ENCODE assay signal across 21 cellular contexts in genomic region chr1:116393015-116393414, GRCh38. TPM values are rescaled to one million over a fixed set of nuclear protein-coding genes. Genes with fewer than 3 reads are reported as not detected.
DNase-seq lines count a peak whose midpoint lies in the region; ATAC-seq and TF ChIP-seq lines count a peak whose summit lies in the region.
"Had no signal": no experiment of that assay in that cellular context is flagged by ENCODE, and none has a peak within 500 bp of the region (broad histone marks: within the 10 kb centered on the region; RNA-seq: fewer than 3 reads in every experiment).

No MANE protein-coding gene starts in this region.

- TF ChIP-seq POLR2A in upper lobe of left lung (IDR thresholded peaks at IDR 0.05), result no peak

- H3K4me1 ChIP-seq in cardiac muscle cell (ENCODE audit: low read depth) (peaks cover 46% of the 10 kb centered on the region), heart right ventricle (peaks cover 0 to 30% (median 13%) of the 10 kb centered on the region in 9 donors), upper lobe of left lung (peaks cover 0 to 46% (median 40%) of the 10 kb centered on the region in 4 donors), colonic mucosa (peaks cover 3% of the 10 kb centered on the region)

- H3K36me3 ChIP-seq in cardiac muscle cell (peaks cover 99% of the 10 kb centered on the region), heart right ventricle (peaks cover 0 to 100% (median 93%) of the 10 kb centered on the region in 9 donors), upper lobe of left lung (peaks cover 59 to 100% (median 97%) of the 10 kb centered on the region in 4 donors), colonic mucosa (peaks cover 44% of the 10 kb centered on the region)

- TF ChIP-seq CTCF in cardiac muscle cell (IDR thresholded peaks at IDR 0.05; ENCODE audit: low read depth, low read length), result no peak
- TF ChIP-seq CTCF in heart right ventricle (IDR thresholded peaks at IDR 0.05), result no peak
- TF ChIP-seq CTCF in upper lobe of left lung (IDR thresholded peaks at IDR 0.05), result no peak
- TF ChIP-seq CTCF in colonic mucosa (IDR thresholded peaks at IDR 0.05), result no peak

- no peaks in the 10 kb centered on the region for H3K9me3 ChIP-seq in cardiac muscle cell (ENCODE audit: low read depth)
- H3K9me3 ChIP-seq in heart right ventricle, result no peaks in the 10 kb centered on the region
- H3K9me3 ChIP-seq in upper lobe of left lung, result no peaks in the 10 kb centered on the region
- H3K9me3 ChIP-seq in colonic mucosa, result no peaks in the 10 kb centered on the region
- H3K9me3 ChIP-seq: transverse colon had no signal

- peaks cover 44% of the 10 kb centered on the region for H3K4me1 Mint-ChIP-seq in activated CD8-positive, alpha-beta T cell treated with anti-CD3 and anti-CD28 coated beads, Interleukin-2, amount 10 ng/mL, durations not matched to agents 7 days and 5 days (ENCODE audit: low read depth)
- peaks cover 18 to 44% of the 10 kb centered on the region in 2 donors for H3K4me1 Mint-ChIP-seq in immature natural killer cell

- H3K9me3 Mint-ChIP-seq in activated CD8-positive, alpha-beta T cell treated with anti-CD3 and anti-CD28 coated beads, Interleukin-2, amount 10 ng/mL, durations not matched to agents 7 days and 5 days (ENCODE audit: insufficient read depth), result no peaks in the 10 kb centered on the region
- H3K9me3 Mint-ChIP-seq in immature natural killer cell, result no peaks in the 10 kb centered on the region
- H3K9me3 Mint-ChIP-seq: activated CD4-positive, alpha-beta T cell treated with anti-CD3 and anti-CD28 coated beads, Interleukin-2, amount 10 ng/mL, durations not matched to agents 7 days and 5 days; CD4-positive, CD25-positive, alpha-beta regulatory T cell; dendritic cell treated with granulocyte-macrophage colony-stimulating factor and Interleukin-4, amounts not matched to agents 40 ng/mL and 50 ng/mL, for 4 days; GM23338; memory B cell; nephron had no signal

- peaks cover 84% of the 10 kb centered on the region for H3K36me3 Mint-ChIP-seq in activated CD8-positive, alpha-beta T cell treated with anti-CD3 and anti-CD28 coated beads, Interleukin-2, amount 10 ng/mL, durations not matched to agents 7 days and 5 days (ENCODE audit: low read depth)
- peaks cover 47 to 82% (median 51%) of the 10 kb centered on the region in 3 donors for H3K36me3 Mint-ChIP-seq in immature natural killer cell

- 93 to 96% methylated on average over 2 of the region's 2 CpGs for WGBS in heart right ventricle, 2 donors
- WGBS in upper lobe of left lung, 2 donors, result 74 to 89% methylated on average over 2 of the region's 2 CpGs

- H3K4me3 Mint-ChIP-seq in activated CD8-positive, alpha-beta T cell treated with anti-CD3 and anti-CD28 coated beads, Interleukin-2, amount 10 ng/mL, durations not matched to agents 7 days and 5 days, result no peak overlapping the region
- H3K4me3 Mint-ChIP-seq in immature natural killer cell, result no peak overlapping the region
- H3K4me3 Mint-ChIP-seq: activated CD4-positive, alpha-beta T cell treated with anti-CD3 and anti-CD28 coated beads, Interleukin-2, amount 10 ng/mL, durations not matched to agents 7 days and 5 days; CD4-positive, CD25-positive, alpha-beta regulatory T cell; dendritic cell treated with granulocyte-macrophage colony-stimulating factor and Interleukin-4, amounts not matched to agents 40 ng/mL and 50 ng/mL, for 4 days; GM23338; memory B cell; nephron had no signal

- POLR2A ChIA-PET in activated CD8-positive, alpha-beta T cell treated with anti-CD3 and anti-CD28 coated beads, Interleukin-2, amount 10 ng/mL, durations not matched to agents 7 days and 5 days (lab: Charles Lee), result interaction anchor here (0.6 to 1.5 kb wide), 3 partner anchors 9 to 804 kb away, joined by 3 to 4 read pairs (median 3); no protein-coding TSS in a partner anchor

- H3K27me3 Mint-ChIP-seq in activated CD8-positive, alpha-beta T cell treated with anti-CD3 and anti-CD28 coated beads, Interleukin-2, amount 10 ng/mL, durations not matched to agents 7 days and 5 days (ENCODE audit: low read depth), result no peaks in the 10 kb centered on the region
- peaks cover 0 to 1% (median 1%) of the 10 kb centered on the region in 3 donors for H3K27me3 Mint-ChIP-seq in immature natural killer cell (ENCODE audit: low read depth in 3 of 3)
- H3K27me3 Mint-ChIP-seq: activated CD4-positive, alpha-beta T cell treated with anti-CD3 and anti-CD28 coated beads, Interleukin-2, amount 10 ng/mL, durations not matched to agents 7 days and 5 days; CD4-positive, CD25-positive, alpha-beta regulatory T cell; dendritic cell treated with granulocyte-macrophage colony-stimulating factor and Interleukin-4, amounts not matched to agents 40 ng/mL and 50 ng/mL, for 4 days; memory B cell had no signal

- no peak overlapping the region for H3K9ac ChIP-seq in colonic mucosa (ENCODE audit: low read depth in 2 of 2, low read length in 2 of 2)

- ATAC-seq in heart right ventricle (no peak), upper lobe of left lung (ENCODE audit: low FRiP score in 2 of 2) (no peak)
- ATAC-seq in activated CD8-positive, alpha-beta T cell treated with anti-CD3 and anti-CD28 coated beads, Interleukin-2, amount 10 ng/mL, durations not matched to agents 7 days and 5 days, result no peak
- ATAC-seq: GM23338 had no signal

- DNase-seq in cardiac muscle cell (ENCODE audit: low read depth in 1 of 2, low spot score in 1 of 2) (no peak), heart right ventricle (no peak), immature natural killer cell (no peak), upper lobe of left lung (no peak), medulla oblongata (ENCODE audit: extremely low spot score) (no peak), colonic mucosa (no peak), iPS-NIHi7 (ENCODE audit: extremely low spot score) (no peak)
- no peak for DNase-seq in activated CD8-positive, alpha-beta T cell treated with anti-CD3 and anti-CD28 coated beads, Interleukin-2, amount 10 ng/mL, durations not matched to agents 7 days and 5 days
- DNase-seq: activated CD4-positive, alpha-beta T cell treated with anti-CD3 and anti-CD28 coated beads, Interleukin-2, amount 10 ng/mL, durations not matched to agents 7 days and 5 days; CD4-positive, CD25-positive, alpha-beta regulatory T cell; DMS79 treated with DMSO at 0.1 percent for 48 hours; NCI-H526; posterior cingulate gyrus; RPMI8226; stimulated activated CD4-positive, alpha-beta T cell treated with anti-CD3 and anti-CD28 coated beads, Interleukin-2, amount 100 ng/mL, for 24 hours; stimulated activated naive CD4-positive, alpha-beta T cell treated with Interleukin-2 at 50 U/mL for 16 hours; transverse colon had no signal

- intact Hi-C loops in heart right ventricle (cut with DNase I) (no loop called here), colonic mucosa (cut with DNase I) (no loop called here)

- no peak for TF ChIP-seq EP300 in upper lobe of left lung (IDR thresholded peaks at IDR 0.05)

- H3K27ac Mint-ChIP-seq in activated CD8-positive, alpha-beta T cell treated with anti-CD3 and anti-CD28 coated beads, Interleukin-2, amount 10 ng/mL, durations not matched to agents 7 days and 5 days, result peak overlapping the region; percentile 23
- peak overlapping the region in 4 of 6 donors; percentile 2 to 80 (median 40) for H3K27ac Mint-ChIP-seq in immature natural killer cell
- H3K27ac Mint-ChIP-seq: activated CD4-positive, alpha-beta T cell treated with anti-CD3 and anti-CD28 coated beads, Interleukin-2, amount 10 ng/mL, durations not matched to agents 7 days and 5 days; dendritic cell treated with granulocyte-macrophage colony-stimulating factor and Interleukin-4, amounts not matched to agents 40 ng/mL and 50 ng/mL, for 4 days; GM23338 had no signal

- CTCF ChIA-PET in activated CD8-positive, alpha-beta T cell treated with anti-CD3 and anti-CD28 coated beads, Interleukin-2, amount 10 ng/mL, durations not matched to agents 7 days and 5 days (lab: Charles Lee), result interaction anchor here (3.7 kb wide), 1 partner anchor 92 kb away, joined by 10 read pairs; no protein-coding TSS in a partner anchor

- H3K4me3 ChIP-seq in cardiac muscle cell (no peak overlapping the region), heart right ventricle (no peak overlapping the region), upper lobe of left lung (no peak overlapping the region), colonic mucosa (no peak overlapping the region)
- H3K4me3 ChIP-seq: GM23338, transverse colon had no signal

- H3K27ac ChIP-seq in cardiac muscle cell, result peak overlapping the region; percentile 95
- H3K27ac ChIP-seq in heart right ventricle, result peak overlapping the region in 2 of 10 donors; percentile 21 to 44
- peak overlapping the region in 3 of 4 donors; percentile 13 to 72 (median 66) for H3K27ac ChIP-seq in upper lobe of left lung
- H3K27ac ChIP-seq in colonic mucosa, result no peak overlapping the region
- H3K27ac ChIP-seq: transverse colon had no signal

- no peaks in the 10 kb centered on the region for H3K27me3 ChIP-seq in cardiac muscle cell
- H3K27me3 ChIP-seq in heart right ventricle, result no peaks in the 10 kb centered on the region
- no peaks in the 10 kb centered on the region for H3K27me3 ChIP-seq in upper lobe of left lung
- H3K27me3 ChIP-seq in colonic mucosa, result no peaks in the 10 kb centered on the region
- H3K27me3 ChIP-seq: transverse colon had no signal

RNA-seq across cellular contexts. Expression of gene ATP1A1, which starts 20.0 kb away (rescaled TPM):
- 754 and 1,350 TPM in 2 replicates for total RNA-seq in cardiac muscle cell
- 665 and 1,094 TPM in 2 replicates for polyA plus RNA-seq in cardiac muscle cell
- 100 to 1,000 TPM; 153 to 403 (median 203) TPM for total RNA-seq in heart right ventricle
- 100 to 1,000 TPM in 1 of 2 donors, 10 to 100 TPM in 1; 73.6 to 624 TPM for polyA plus RNA-seq in heart right ventricle
- total RNA-seq in activated CD8-positive, alpha-beta T cell treated with anti-CD3 and anti-CD28 coated beads, Interleukin-2, amount 10 ng/mL, durations not matched to agents 7 days and 5 days, result 100 to 1,000 TPM; 203 to 204 TPM
- 10 to 100 TPM; 21.5 to 38.7 (median 24.2) TPM for polyA plus RNA-seq in immature natural killer cell
- 100 to 1,000 TPM; 383 to 829 (median 696) TPM for total RNA-seq in upper lobe of left lung
- 100 to 1,000 TPM; 718 to 936 TPM for total RNA-seq in colonic mucosa
